Comparison of ENCODE assay signal across 10 cellular contexts in genomic region chr16:11084484-11085024, GRCh38.
A peak's percentile ranks its signal among the peaks of the same experiment; 100 is the strongest.
DNase-seq lines count a peak whose midpoint lies in the region; ATAC-seq and TF ChIP-seq lines count a peak whose summit lies in the region.
"Had no signal": no experiment of that assay in that cellular context is flagged by ENCODE, and none has a peak within 500 bp of the region (broad histone marks: within the 10 kb centered on the region; RNA-seq: fewer than 3 reads in every experiment).

No MANE protein-coding gene starts in this region.

- H3K79me2 ChIP-seq in PC-3 (ENCODE audit: low read length), result no peaks in the 10 kb centered on the region

- no peak overlapping the region for H3K4me3 Mint-ChIP-seq in CD4-positive, alpha-beta T cell

- peaks cover 9% of the 10 kb centered on the region for H3K36me3 Mint-ChIP-seq in CD4-positive, alpha-beta T cell (ENCODE audit: low read depth)

- no TSS peak for BruUV-seq in PC-3 (replicated peaks; lab: Mats Ljungman, UMichigan)

- POLR2A ChIA-PET in PC-3 (lab: Charles Lee; ENCODE audit: unreplicated experiment) (no interaction called here), HEK293T (lab: Yijun Ruan, JAX) (no interaction called here)
- POLR2A ChIA-PET in CD4-positive, alpha-beta T cell (lab: Charles Lee), result no interaction called here

- H2AFZ ChIP-seq in PC-3 (ENCODE audit: low read length), result no peak overlapping the region

- DNase-seq in ELR (ENCODE audit: low read depth) (peak; percentile 84), PC-3 (peak; percentile 47), fibroblast of mammary gland (ENCODE audit: low read depth) (peak; percentile 92), retinal pigment epithelial cell (ENCODE audit: low read depth) (peak; percentile 38), mucosa of gallbladder (ENCODE audit: low spot score) (no peak), HEK293T (ENCODE audit: extremely low spot score) (no peak)
- no peak for DNase-seq in CD4-positive, alpha-beta T cell
- DNase-seq: NCI-H1105 had no signal

- intact Hi-C loops in PC-3 (cut with micrococcal nuclease), result no loop called here
- intact Hi-C loops in CD4-positive, alpha-beta T cell (cut with DNase I, micrococcal nuclease), result no loop called here

- H3K4me1 ChIP-seq in PC-3 (ENCODE audit: insufficient read depth, low read length), result peaks cover 17% of the 10 kb centered on the region

- CTCF ChIA-PET in PC-3 (lab: Charles Lee), result no interaction called here
- CTCF ChIA-PET in CD4-positive, alpha-beta T cell (lab: Charles Lee), result no interaction called here
- CTCF ChIA-PET in HEK293T (lab: Yijun Ruan, JAX), result no interaction called here

- H3K27me3 ChIP-seq in PC-3 (ENCODE audit: low read length), result no peaks in the 10 kb centered on the region
- no peaks in the 10 kb centered on the region for H3K27me3 ChIP-seq in CD4-positive, alpha-beta T cell (ENCODE audit: control insufficient read depth, insufficient read depth, low read length)
- H3K27me3 ChIP-seq: SJSA1 had no signal

- H3K9me3 ChIP-seq in PC-3 (ENCODE audit: low read length), result no peaks in the 10 kb centered on the region
- H3K9me3 ChIP-seq in CD4-positive, alpha-beta T cell (ENCODE audit: control insufficient read depth, low read length), result no peaks in the 10 kb centered on the region
- H3K9me3 ChIP-seq: SJSA1 had no signal

- no peak overlapping the region for H3K27ac Mint-ChIP-seq in CD4-positive, alpha-beta T cell

- no peak overlapping the region for H3K9ac ChIP-seq in PC-3 (ENCODE audit: low read length)

- H3K4me2 ChIP-seq in PC-3 (ENCODE audit: low read length), result no peak overlapping the region

- H3K27ac ChIP-seq in PC-3 (ENCODE audit: low read length), result peak overlapping the region; percentile 57
- H3K27ac ChIP-seq in CD4-positive, alpha-beta T cell (ENCODE audit: low read depth, low read length), result no peak overlapping the region
- H3K27ac ChIP-seq: SJSA1 had no signal

- no peaks in the 10 kb centered on the region for H3F3A ChIP-seq in PC-3 (ENCODE audit: low read length, unreplicated experiment)

- peaks cover 35% of the 10 kb centered on the region for H3K4me1 Mint-ChIP-seq in CD4-positive, alpha-beta T cell (ENCODE audit: low read depth)

- H3K4me3 ChIP-seq in PC-3 (ENCODE audit: low read length), result no peak overlapping the region
- H3K4me3 ChIP-seq in fibroblast of mammary gland (ENCODE audit: control insufficient read depth, low read depth, low read length), result no peak overlapping the region
- no peak overlapping the region for H3K4me3 ChIP-seq in retinal pigment epithelial cell (ENCODE audit: low read length)
- H3K4me3 ChIP-seq: SJSA1 had no signal

- H3K9me3 Mint-ChIP-seq in CD4-positive, alpha-beta T cell, result no peaks in the 10 kb centered on the region

- H3K9me2 ChIP-seq in PC-3 (replicated peaks; ENCODE audit: low read length), result no peaks in the 10 kb centered on the region

- H3K36me3 ChIP-seq in PC-3 (ENCODE audit: low read depth, low read length), result no peaks in the 10 kb centered on the region

- no peaks in the 10 kb centered on the region for H4K20me1 ChIP-seq in PC-3 (ENCODE audit: low read length)

- ATAC-seq in PC-3, result peak; percentile 24; the same call in 1 of the 2 replicates
- no peak for ATAC-seq in CD4-positive, alpha-beta T cell (ENCODE audit: poor library complexity)
- ATAC-seq in HG03571 (IDR thresholded peaks at IDR 0.05; ENCODE audit: unreplicated experiment), result no peak

- no peaks in the 10 kb centered on the region for H3K27me3 Mint-ChIP-seq in CD4-positive, alpha-beta T cell

- no peak for TF ChIP-seq CTCF in PC-3 (conservative IDR thresholded peaks at IDR 0.05; ENCODE audit: low read depth, low read length)
- TF ChIP-seq CTCF in fibroblast of mammary gland (conservative IDR thresholded peaks at IDR 0.05; ENCODE audit: control insufficient read depth, insufficient read depth, low read depth, low read length), result no peak
- no peak for TF ChIP-seq CTCF in retinal pigment epithelial cell (conservative IDR thresholded peaks at IDR 0.05; ENCODE audit: low read depth, low read length)
- TF ChIP-seq CTCF in CD4-positive, alpha-beta T cell (IDR thresholded peaks at IDR 0.05), result no peak

TF ChIP-seq in HEK293T, 16 proteins besides CTCF, POLR2A, EP300 and RAD21:
- TF ChIP-seq FOXA1 (IDR thresholded peaks at IDR 0.05), result no peak
- TF ChIP-seq PKNOX1 (IDR thresholded peaks at IDR 0.05), result no peak
- no peak for TF ChIP-seq FOXK2 (IDR thresholded peaks at IDR 0.05)
- TF ChIP-seq SUZ12 (IDR thresholded peaks at IDR 0.05), result no peak
- TF ChIP-seq HDGF (IDR thresholded peaks at IDR 0.05; ENCODE audit: borderline replicate concordance), result no peak
- no peak for TF ChIP-seq L3MBTL2 (conservative IDR thresholded peaks at IDR 0.05)
- TF ChIP-seq ZNF384 (IDR thresholded peaks at IDR 0.05), result no peak
- no peak for TF ChIP-seq TARDBP (IDR thresholded peaks at IDR 0.05)
- TF ChIP-seq CTBP1 (IDR thresholded peaks at IDR 0.05; ENCODE audit: borderline replicate concordance), result no peak
- no peak for TF ChIP-seq BHLHE40 (IDR thresholded peaks at IDR 0.05; ENCODE audit: borderline replicate concordance)
- TF ChIP-seq LEF1 (IDR thresholded peaks at IDR 0.05; ENCODE audit: borderline replicate concordance), result no peak
- no peak for TF ChIP-seq FOXM1 (IDR thresholded peaks at IDR 0.05; ENCODE audit: borderline replicate concordance)
- no peak for TF ChIP-seq SP1 (IDR thresholded peaks at IDR 0.05)
- TF ChIP-seq NFRKB (IDR thresholded peaks at IDR 0.05), result no peak
- TF ChIP-seq ELF4 (IDR thresholded peaks at IDR 0.05), result no peak
- TF ChIP-seq ARNT (IDR thresholded peaks at IDR 0.05), result no peak
TF ChIP-seq in HEK293T: peak in this region for 0.

Comparison
In these comparisons a context has a peak if more than half of its experiments do, and no peak if none do; other contexts are left out.
1. DNase-seq: peak in ELR (single experiment), PC-3 (single experiment), fibroblast of mammary gland (single experiment) and retinal pigment epithelial cell (single experiment); none in CD4-positive, alpha-beta T cell (0 of 10), mucosa of gallbladder (single experiment) and HEK293T (single experiment).